Comparison of ENCODE assay signal across 1 cellular context in the genomic region with DNA sequence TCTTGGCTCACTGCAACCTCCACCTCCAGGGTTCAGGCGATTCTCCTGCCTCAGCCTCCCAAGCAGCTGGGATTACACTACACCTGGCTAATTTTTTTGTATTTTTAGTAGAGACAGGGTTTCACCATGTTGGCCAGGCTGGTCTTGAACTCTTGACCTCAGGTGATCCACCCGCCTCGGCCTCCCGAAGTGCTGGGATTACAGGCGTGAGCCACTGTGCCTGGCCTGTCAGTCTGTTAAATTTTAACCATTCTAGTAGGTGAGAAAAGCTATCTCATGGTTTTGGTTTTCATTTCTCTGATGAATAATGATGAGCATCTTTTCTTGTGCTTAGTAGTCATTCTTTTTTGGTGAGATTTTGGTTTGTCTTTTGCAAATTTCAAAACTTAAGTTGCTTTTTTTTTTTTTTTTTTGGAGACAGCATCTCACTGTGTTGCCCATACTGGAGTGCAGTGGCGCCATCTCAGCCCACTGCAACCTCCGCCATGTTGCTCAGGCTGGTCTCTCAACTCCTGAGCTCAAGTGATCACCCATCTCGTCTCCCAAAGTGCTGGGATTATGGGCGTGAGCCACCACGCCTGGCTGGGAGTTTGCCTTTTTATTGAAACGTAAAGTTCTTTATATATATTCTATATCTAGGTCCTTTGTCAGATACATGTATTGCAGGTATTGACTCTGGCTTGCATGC.
TF ChIP-seq lines count a peak whose summit lies in the region.
"Not testable (repeated sequence)": the region's sequence is repeated elsewhere in the genome, so short reads cannot be mapped to it uniquely, and the experiment has no call there.

No MANE protein-coding gene starts in this region.

TF ChIP-seq in HepG2, 621 proteins besides CTCF, POLR2A, EP300 and RAD21 (continued from another document and continues in another):
- TF ChIP-seq RCOR2 (CRISPR knock-in tag; IDR thresholded peaks at IDR 0.05) (peak; percentile 58; the same call in 1 of the 2 replicates), NFKBIZ (CRISPR knock-in tag; IDR thresholded peaks at IDR 0.05) (0 out of 2 replicates have a peak, but pooled peaks have one; percentile 23), POLR2G (IDR thresholded peaks at IDR 0.05; ENCODE audit: low read depth, low read length) (peak; percentile 55), HOMEZ (CRISPR knock-in tag; IDR thresholded peaks at IDR 0.05; ENCODE audit: low read depth) (peak; percentile 52; the same call in 1 of the 2 replicates), IRF2 (CRISPR knock-in tag; IDR thresholded peaks at IDR 0.05) (0 out of 2 replicates have a peak, but pooled peaks have one; percentile 27), MLLT10 (CRISPR knock-in tag; IDR thresholded peaks at IDR 0.05) (peak; percentile 93), ZNF770 (CRISPR knock-in tag; IDR thresholded peaks at IDR 0.05) (peak; percentile 83), BHLHE40 (IDR thresholded peaks at IDR 0.05; ENCODE audit: low read length) (peak; percentile 61), RXRB (CRISPR knock-in tag; IDR thresholded peaks at IDR 0.05; ENCODE audit: borderline replicate concordance) (peak; percentile 75), FOSL2 (CRISPR knock-in tag; IDR thresholded peaks at IDR 0.05) (0 out of 2 replicates have a peak, but pooled peaks have one; percentile 9), NR2C2 (CRISPR knock-in tag; IDR thresholded peaks at IDR 0.05; ENCODE audit: borderline replicate concordance) (0 out of 2 replicates have a peak, but pooled peaks have one; percentile 41), MED1 (CRISPR knock-in tag; IDR thresholded peaks at IDR 0.05) (peak; percentile 63), TBX2 (CRISPR knock-in tag; IDR thresholded peaks at IDR 0.05; ENCODE audit: borderline replicate concordance) (peak; percentile 88), ZNF430 (CRISPR knock-in tag; IDR thresholded peaks at IDR 0.05) (0 out of 2 replicates have a peak, but pooled peaks have one; percentile 29), ZMYM4 (CRISPR knock-in tag; IDR thresholded peaks at IDR 0.05) (peak; percentile 70), RXRA (CRISPR knock-in tag; IDR thresholded peaks at IDR 0.05) (peak; percentile 95), ZNF766 (CRISPR knock-in tag; IDR thresholded peaks at IDR 0.05; ENCODE audit: borderline replicate concordance) (0 out of 2 replicates have a peak, but pooled peaks have one; percentile 46), NR2F1 (CRISPR knock-in tag; IDR thresholded peaks at IDR 0.05) (peak; percentile 35 to 74; a peak in 3 of 4 replicates), SALL1 (CRISPR knock-in tag; IDR thresholded peaks at IDR 0.05) (peak; percentile 63), SOX6 (CRISPR knock-in tag; IDR thresholded peaks at IDR 0.05) (peak; percentile 71), SOX5 (CRISPR knock-in tag; IDR thresholded peaks at IDR 0.05; ENCODE audit: borderline replicate concordance) (peak; percentile 26; the same call in 1 of the 2 replicates), ADNP (CRISPR knock-in tag; IDR thresholded peaks at IDR 0.05) (0 out of 2 replicates have a peak, but pooled peaks have one; percentile 14), ZNF501 (CRISPR knock-in tag; IDR thresholded peaks at IDR 0.05) (0 out of 2 replicates have a peak, but pooled peaks have one; percentile 39), ZFX (CRISPR knock-in tag; IDR thresholded peaks at IDR 0.05; ENCODE audit: low read depth) (0 out of 2 replicates have a peak, but pooled peaks have one; percentile 16), SAP130 (CRISPR knock-in tag; IDR thresholded peaks at IDR 0.05; ENCODE audit: low read depth) (peak; percentile 62), TBX3 (IDR thresholded peaks at IDR 0.05; ENCODE audit: borderline replicate concordance) (peak; percentile 47; the same call in 1 of the 2 replicates), PHF21A (CRISPR knock-in tag; IDR thresholded peaks at IDR 0.05) (0 out of 2 replicates have a peak, but pooled peaks have one; percentile 31), ZMYM2 (CRISPR knock-in tag; IDR thresholded peaks at IDR 0.05) (peak; percentile 77)
- TF ChIP-seq, protein P1, sequence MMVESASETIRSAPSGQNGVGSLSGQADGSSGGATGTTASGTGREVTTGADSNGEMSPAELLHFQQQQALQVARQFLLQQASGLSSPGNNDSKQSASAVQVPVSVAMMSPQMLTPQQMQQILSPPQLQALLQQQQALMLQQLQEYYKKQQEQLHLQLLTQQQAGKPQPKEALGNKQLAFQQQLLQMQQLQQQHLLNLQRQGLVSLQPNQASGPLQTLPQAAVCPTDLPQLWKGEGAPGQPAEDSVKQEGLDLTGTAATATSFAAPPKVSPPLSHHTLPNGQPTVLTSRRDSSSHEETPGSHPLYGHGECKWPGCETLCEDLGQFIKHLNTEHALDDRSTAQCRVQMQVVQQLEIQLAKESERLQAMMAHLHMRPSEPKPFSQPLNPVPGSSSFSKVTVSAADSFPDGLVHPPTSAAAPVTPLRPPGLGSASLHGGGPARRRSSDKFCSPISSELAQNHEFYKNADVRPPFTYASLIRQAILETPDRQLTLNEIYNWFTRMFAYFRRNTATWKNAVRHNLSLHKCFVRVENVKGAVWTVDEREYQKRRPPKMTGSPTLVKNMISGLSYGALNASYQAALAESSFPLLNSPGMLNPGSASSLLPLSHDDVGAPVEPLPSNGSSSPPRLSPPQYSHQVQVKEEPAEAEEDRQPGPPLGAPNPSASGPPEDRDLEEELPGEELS (CRISPR knock-in tag; IDR thresholded peaks at IDR 0.05) = peak; percentile 60; the same call in 1 of the 2 replicates
- TF ChIP-seq, protein P2, sequence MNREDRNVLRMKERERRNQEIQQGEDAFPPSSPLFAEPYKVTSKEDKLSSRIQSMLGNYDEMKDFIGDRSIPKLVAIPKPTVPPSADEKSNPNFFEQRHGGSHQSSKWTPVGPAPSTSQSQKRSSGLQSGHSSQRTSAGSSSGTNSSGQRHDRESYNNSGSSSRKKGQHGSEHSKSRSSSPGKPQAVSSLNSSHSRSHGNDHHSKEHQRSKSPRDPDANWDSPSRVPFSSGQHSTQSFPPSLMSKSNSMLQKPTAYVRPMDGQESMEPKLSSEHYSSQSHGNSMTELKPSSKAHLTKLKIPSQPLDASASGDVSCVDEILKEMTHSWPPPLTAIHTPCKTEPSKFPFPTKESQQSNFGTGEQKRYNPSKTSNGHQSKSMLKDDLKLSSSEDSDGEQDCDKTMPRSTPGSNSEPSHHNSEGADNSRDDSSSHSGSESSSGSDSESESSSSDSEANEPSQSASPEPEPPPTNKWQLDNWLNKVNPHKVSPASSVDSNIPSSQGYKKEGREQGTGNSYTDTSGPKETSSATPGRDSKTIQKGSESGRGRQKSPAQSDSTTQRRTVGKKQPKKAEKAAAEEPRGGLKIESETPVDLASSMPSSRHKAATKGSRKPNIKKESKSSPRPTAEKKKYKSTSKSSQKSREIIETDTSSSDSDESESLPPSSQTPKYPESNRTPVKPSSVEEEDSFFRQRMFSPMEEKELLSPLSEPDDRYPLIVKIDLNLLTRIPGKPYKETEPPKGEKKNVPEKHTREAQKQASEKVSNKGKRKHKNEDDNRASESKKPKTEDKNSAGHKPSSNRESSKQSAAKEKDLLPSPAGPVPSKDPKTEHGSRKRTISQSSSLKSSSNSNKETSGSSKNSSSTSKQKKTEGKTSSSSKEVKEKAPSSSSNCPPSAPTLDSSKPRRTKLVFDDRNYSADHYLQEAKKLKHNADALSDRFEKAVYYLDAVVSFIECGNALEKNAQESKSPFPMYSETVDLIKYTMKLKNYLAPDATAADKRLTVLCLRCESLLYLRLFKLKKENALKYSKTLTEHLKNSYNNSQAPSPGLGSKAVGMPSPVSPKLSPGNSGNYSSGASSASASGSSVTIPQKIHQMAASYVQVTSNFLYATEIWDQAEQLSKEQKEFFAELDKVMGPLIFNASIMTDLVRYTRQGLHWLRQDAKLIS (CRISPR knock-in tag; IDR thresholded peaks at IDR 0.05) = peak; percentile 22; the same call in 1 of the 2 replicates
- TF ChIP-seq, protein P3, sequence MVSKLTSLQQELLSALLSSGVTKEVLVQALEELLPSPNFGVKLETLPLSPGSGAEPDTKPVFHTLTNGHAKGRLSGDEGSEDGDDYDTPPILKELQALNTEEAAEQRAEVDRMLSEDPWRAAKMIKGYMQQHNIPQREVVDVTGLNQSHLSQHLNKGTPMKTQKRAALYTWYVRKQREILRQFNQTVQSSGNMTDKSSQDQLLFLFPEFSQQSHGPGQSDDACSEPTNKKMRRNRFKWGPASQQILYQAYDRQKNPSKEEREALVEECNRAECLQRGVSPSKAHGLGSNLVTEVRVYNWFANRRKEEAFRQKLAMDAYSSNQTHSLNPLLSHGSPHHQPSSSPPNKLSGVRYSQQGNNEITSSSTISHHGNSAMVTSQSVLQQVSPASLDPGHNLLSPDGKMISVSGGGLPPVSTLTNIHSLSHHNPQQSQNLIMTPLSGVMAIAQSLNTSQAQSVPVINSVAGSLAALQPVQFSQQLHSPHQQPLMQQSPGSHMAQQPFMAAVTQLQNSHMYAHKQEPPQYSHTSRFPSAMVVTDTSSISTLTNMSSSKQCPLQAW (CRISPR knock-in tag; IDR thresholded peaks at IDR 0.05) = peak; percentile 71
- TF ChIP-seq SOX6 (IDR thresholded peaks at IDR 0.05) = not testable (repeated sequence)
- TF ChIP-seq, protein P4, sequence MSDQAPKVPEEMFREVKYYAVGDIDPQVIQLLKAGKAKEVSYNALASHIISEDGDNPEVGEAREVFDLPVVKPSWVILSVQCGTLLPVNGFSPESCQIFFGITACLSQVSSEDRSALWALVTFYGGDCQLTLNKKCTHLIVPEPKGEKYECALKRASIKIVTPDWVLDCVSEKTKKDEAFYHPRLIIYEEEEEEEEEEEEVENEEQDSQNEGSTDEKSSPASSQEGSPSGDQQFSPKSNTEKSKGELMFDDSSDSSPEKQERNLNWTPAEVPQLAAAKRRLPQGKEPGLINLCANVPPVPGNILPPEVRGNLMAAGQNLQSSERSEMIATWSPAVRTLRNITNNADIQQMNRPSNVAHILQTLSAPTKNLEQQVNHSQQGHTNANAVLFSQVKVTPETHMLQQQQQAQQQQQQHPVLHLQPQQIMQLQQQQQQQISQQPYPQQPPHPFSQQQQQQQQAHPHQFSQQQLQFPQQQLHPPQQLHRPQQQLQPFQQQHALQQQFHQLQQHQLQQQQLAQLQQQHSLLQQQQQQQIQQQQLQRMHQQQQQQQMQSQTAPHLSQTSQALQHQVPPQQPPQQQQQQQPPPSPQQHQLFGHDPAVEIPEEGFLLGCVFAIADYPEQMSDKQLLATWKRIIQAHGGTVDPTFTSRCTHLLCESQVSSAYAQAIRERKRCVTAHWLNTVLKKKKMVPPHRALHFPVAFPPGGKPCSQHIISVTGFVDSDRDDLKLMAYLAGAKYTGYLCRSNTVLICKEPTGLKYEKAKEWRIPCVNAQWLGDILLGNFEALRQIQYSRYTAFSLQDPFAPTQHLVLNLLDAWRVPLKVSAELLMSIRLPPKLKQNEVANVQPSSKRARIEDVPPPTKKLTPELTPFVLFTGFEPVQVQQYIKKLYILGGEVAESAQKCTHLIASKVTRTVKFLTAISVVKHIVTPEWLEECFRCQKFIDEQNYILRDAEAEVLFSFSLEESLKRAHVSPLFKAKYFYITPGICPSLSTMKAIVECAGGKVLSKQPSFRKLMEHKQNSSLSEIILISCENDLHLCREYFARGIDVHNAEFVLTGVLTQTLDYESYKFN (CRISPR knock-in tag; conservative IDR thresholded peaks at IDR 0.05) = 0 out of 2 replicates have a peak, but pooled peaks have one; percentile 23
- TF ChIP-seq, protein P5, sequence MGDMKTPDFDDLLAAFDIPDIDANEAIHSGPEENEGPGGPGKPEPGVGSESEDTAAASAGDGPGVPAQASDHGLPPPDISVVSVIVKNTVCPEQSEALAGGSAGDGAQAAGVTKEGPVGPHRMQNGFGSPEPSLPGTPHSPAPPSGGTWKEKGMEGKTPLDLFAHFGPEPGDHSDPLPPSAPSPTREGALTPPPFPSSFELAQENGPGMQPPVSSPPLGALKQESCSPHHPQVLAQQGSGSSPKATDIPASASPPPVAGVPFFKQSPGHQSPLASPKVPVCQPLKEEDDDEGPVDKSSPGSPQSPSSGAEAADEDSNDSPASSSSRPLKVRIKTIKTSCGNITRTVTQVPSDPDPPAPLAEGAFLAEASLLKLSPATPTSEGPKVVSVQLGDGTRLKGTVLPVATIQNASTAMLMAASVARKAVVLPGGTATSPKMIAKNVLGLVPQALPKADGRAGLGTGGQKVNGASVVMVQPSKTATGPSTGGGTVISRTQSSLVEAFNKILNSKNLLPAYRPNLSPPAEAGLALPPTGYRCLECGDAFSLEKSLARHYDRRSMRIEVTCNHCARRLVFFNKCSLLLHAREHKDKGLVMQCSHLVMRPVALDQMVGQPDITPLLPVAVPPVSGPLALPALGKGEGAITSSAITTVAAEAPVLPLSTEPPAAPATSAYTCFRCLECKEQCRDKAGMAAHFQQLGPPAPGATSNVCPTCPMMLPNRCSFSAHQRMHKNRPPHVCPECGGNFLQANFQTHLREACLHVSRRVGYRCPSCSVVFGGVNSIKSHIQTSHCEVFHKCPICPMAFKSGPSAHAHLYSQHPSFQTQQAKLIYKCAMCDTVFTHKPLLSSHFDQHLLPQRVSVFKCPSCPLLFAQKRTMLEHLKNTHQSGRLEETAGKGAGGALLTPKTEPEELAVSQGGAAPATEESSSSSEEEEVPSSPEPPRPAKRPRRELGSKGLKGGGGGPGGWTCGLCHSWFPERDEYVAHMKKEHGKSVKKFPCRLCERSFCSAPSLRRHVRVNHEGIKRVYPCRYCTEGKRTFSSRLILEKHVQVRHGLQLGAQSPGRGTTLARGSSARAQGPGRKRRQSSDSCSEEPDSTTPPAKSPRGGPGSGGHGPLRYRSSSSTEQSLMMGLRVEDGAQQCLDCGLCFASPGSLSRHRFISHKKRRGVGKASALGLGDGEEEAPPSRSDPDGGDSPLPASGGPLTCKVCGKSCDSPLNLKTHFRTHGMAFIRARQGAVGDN (CRISPR knock-in tag; IDR thresholded peaks at IDR 0.05) = peak; percentile 34; the same call in 1 of the 2 replicates
